Comparison of ENCODE assay signal across 8 cellular contexts in genomic region chr17:18182978-18183333, GRCh38. TPM values are rescaled to one million over a fixed set of nuclear protein-coding genes. Genes with fewer than 3 reads are reported as not detected.
DNase-seq lines count a peak whose midpoint lies in the region; ATAC-seq and TF ChIP-seq lines count a peak whose summit lies in the region.

No MANE protein-coding gene starts in this region.

- peak overlapping the region; percentile 98 to 99 (median 99) for H3K27ac Mint-ChIP-seq in CD4-positive, CD25-positive, alpha-beta regulatory T cell
- H3K27ac Mint-ChIP-seq in activated naive CD4-positive, alpha-beta T cell treated with anti-CD3 and anti-CD28 coated beads, Interleukin-2, amount 50 U/mL, for 24 hours, result peak overlapping the region; percentile 98

- no peaks in the 10 kb centered on the region for H3K9me3 ChIP-seq in CD4-positive, CD25-positive, alpha-beta regulatory T cell (ENCODE audit: control insufficient read depth in 2 of 2, low read length in 2 of 2)
- no peaks in the 10 kb centered on the region for H3K9me3 ChIP-seq in left ventricle myocardium inferior (replicated peaks)

- no peak for TF ChIP-seq CTCF in left ventricle myocardium inferior (IDR thresholded peaks at IDR 0.05; ENCODE audit: borderline replicate concordance)

- H3K27me3 Mint-ChIP-seq in CD4-positive, CD25-positive, alpha-beta regulatory T cell, result peaks cover 6% of the 10 kb centered on the region
- H3K27me3 Mint-ChIP-seq in activated naive CD4-positive, alpha-beta T cell treated with anti-CD3 and anti-CD28 coated beads, Interleukin-2, amount 50 U/mL, for 24 hours, result no peaks in the 10 kb centered on the region

- H3K4me1 Mint-ChIP-seq in CD4-positive, CD25-positive, alpha-beta regulatory T cell, result peaks cover 8 to 51% (median 39%) of the 10 kb centered on the region in 4 donors
- peaks cover 49% of the 10 kb centered on the region for H3K4me1 Mint-ChIP-seq in activated naive CD4-positive, alpha-beta T cell treated with anti-CD3 and anti-CD28 coated beads, Interleukin-2, amount 50 U/mL, for 24 hours

- peaks cover 45% of the 10 kb centered on the region for H3K4me1 ChIP-seq in CD4-positive, CD25-positive, alpha-beta regulatory T cell (ENCODE audit: control insufficient read depth, insufficient read depth, low read length, poor library complexity, severe bottlenecking)
- H3K4me1 ChIP-seq in left ventricle myocardium inferior, result peaks cover 61% of the 10 kb centered on the region

- peaks cover 16% of the 10 kb centered on the region for H3K36me3 Mint-ChIP-seq in CD4-positive, CD25-positive, alpha-beta regulatory T cell
- H3K36me3 Mint-ChIP-seq in activated naive CD4-positive, alpha-beta T cell treated with anti-CD3 and anti-CD28 coated beads, Interleukin-2, amount 50 U/mL, for 24 hours, result peaks cover 4% of the 10 kb centered on the region

- peaks cover 6% of the 10 kb centered on the region for H3K36me3 ChIP-seq in CD4-positive, CD25-positive, alpha-beta regulatory T cell (ENCODE audit: control insufficient read depth, insufficient read depth, low read length)
- no peaks in the 10 kb centered on the region for H3K36me3 ChIP-seq in left ventricle myocardium inferior

- peak; percentile 40 to 48 for ATAC-seq in CD4-positive, CD25-positive, alpha-beta regulatory T cell (ENCODE audit: low read depth in 2 of 2)
- peak; percentile 39 for ATAC-seq in GM19324 (IDR thresholded peaks at IDR 0.05; ENCODE audit: low FRiP score, unreplicated experiment)
- ATAC-seq in HG03442 (IDR thresholded peaks at IDR 0.05; ENCODE audit: unreplicated experiment), result peak; percentile 37
- ATAC-seq in SK-N-SH treated with all-trans-retinoic acid at 6 μM for 48 hours, result peak; percentile 53
- peak; percentile 78 for ATAC-seq in sciatic nerve

- peak overlapping the region; percentile 97 for H3K4me3 Mint-ChIP-seq in CD4-positive, CD25-positive, alpha-beta regulatory T cell
- peak overlapping the region; percentile 99 for H3K4me3 Mint-ChIP-seq in activated naive CD4-positive, alpha-beta T cell treated with anti-CD3 and anti-CD28 coated beads, Interleukin-2, amount 50 U/mL, for 24 hours

- DNase-seq in CD4-positive, CD25-positive, alpha-beta regulatory T cell, result peak in 1 of 3 donors; percentile 74
- DNase-seq in left ventricle myocardium inferior (peak; percentile 91), sciatic nerve (ENCODE audit: low spot score) (peak; percentile 94), NCI-H187 treated with DMSO at 0.1 percent for 48 hours (lab: John Stamatoyannopoulos, UW) (no peak)

- H3K4me3 ChIP-seq in CD4-positive, CD25-positive, alpha-beta regulatory T cell (ENCODE audit: low read depth, low read length), result peak overlapping the region; percentile 78
- peak overlapping the region; percentile 94 for H3K4me3 ChIP-seq in left ventricle myocardium inferior

- no peaks in the 10 kb centered on the region for H3K27me3 ChIP-seq in CD4-positive, CD25-positive, alpha-beta regulatory T cell (ENCODE audit: control insufficient read depth, insufficient read depth, low read length)
- H3K27me3 ChIP-seq in left ventricle myocardium inferior (ENCODE audit: low read depth), result no peaks in the 10 kb centered on the region

- H3K9me3 Mint-ChIP-seq in CD4-positive, CD25-positive, alpha-beta regulatory T cell, result no peaks in the 10 kb centered on the region
- no peaks in the 10 kb centered on the region for H3K9me3 Mint-ChIP-seq in activated naive CD4-positive, alpha-beta T cell treated with anti-CD3 and anti-CD28 coated beads, Interleukin-2, amount 50 U/mL, for 24 hours

- H3K27ac ChIP-seq in CD4-positive, CD25-positive, alpha-beta regulatory T cell (ENCODE audit: insufficient read depth, low read length, poor library complexity, severe bottlenecking), result peak overlapping the region; percentile 96
- H3K27ac ChIP-seq in left ventricle myocardium inferior (replicated peaks), result peak overlapping the region; percentile 100

- intact Hi-C loops in left ventricle myocardium inferior (cut with micrococcal nuclease), result no loop called here
- intact Hi-C loops in sciatic nerve (cut with DNase I), result no loop called here

TF ChIP-seq in SK-N-SH treated with all-trans-retinoic acid at 6 μM for 48 hours, 23 proteins besides CTCF, POLR2A, EP300 and RAD21:
- TF ChIP-seq GLIS3 (CRISPR knock-in tag; IDR thresholded peaks at IDR 0.05) (no peak), ZFP3 (CRISPR knock-in tag; IDR thresholded peaks at IDR 0.05) (no peak), ESRRG (CRISPR knock-in tag; IDR thresholded peaks at IDR 0.05) (no peak), SNAI2 (CRISPR knock-in tag; IDR thresholded peaks at IDR 0.05) (no peak), TOX (CRISPR knock-in tag; IDR thresholded peaks at IDR 0.05; ENCODE audit: borderline replicate concordance) (no peak), ZFP30 (CRISPR knock-in tag; IDR thresholded peaks at IDR 0.05) (no peak)
- TF ChIP-seq, protein P1, sequence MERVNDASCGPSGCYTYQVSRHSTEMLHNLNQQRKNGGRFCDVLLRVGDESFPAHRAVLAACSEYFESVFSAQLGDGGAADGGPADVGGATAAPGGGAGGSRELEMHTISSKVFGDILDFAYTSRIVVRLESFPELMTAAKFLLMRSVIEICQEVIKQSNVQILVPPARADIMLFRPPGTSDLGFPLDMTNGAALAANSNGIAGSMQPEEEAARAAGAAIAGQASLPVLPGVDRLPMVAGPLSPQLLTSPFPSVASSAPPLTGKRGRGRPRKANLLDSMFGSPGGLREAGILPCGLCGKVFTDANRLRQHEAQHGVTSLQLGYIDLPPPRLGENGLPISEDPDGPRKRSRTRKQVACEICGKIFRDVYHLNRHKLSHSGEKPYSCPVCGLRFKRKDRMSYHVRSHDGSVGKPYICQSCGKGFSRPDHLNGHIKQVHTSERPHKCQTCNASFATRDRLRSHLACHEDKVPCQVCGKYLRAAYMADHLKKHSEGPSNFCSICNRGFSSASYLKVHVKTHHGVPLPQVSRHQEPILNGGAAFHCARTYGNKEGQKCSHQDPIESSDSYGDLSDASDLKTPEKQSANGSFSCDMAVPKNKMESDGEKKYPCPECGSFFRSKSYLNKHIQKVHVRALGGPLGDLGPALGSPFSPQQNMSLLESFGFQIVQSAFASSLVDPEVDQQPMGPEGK (CRISPR knock-in tag; IDR thresholded peaks at IDR 0.05; ENCODE audit: borderline replicate concordance), result peak; percentile 29; the same call in 1 of the 2 replicates

RNA-seq across cellular contexts. Expression of gene ALKBH5, which starts 0.7 kb away (rescaled TPM):
- total RNA-seq in CD4-positive, CD25-positive, alpha-beta regulatory T cell, result 118 TPM
- 100 to 1,000 TPM; 102 to 123 (median 115) TPM for polyA plus RNA-seq in CD4-positive, CD25-positive, alpha-beta regulatory T cell
- total RNA-seq in left ventricle myocardium inferior (179 TPM), sciatic nerve (96.3 TPM)

RNA-seq across cellular contexts. Expression of gene LLGL1, which starts 42.5 kb away (rescaled TPM):
- 16.6 TPM for total RNA-seq in CD4-positive, CD25-positive, alpha-beta regulatory T cell
- polyA plus RNA-seq in CD4-positive, CD25-positive, alpha-beta regulatory T cell, result 1 to 10 TPM; 1.0 to 2.2 (median 1.6) TPM
- total RNA-seq in left ventricle myocardium inferior (8.8 TPM), sciatic nerve (21.4 TPM)
